Comparison of ENCODE assay signal across 8 cellular contexts in genomic region chr12:53626702-53627169, GRCh38. TPM values are rescaled to one million over a fixed set of nuclear protein-coding genes. Genes with fewer than 3 reads are reported as not detected.
DNase-seq lines count a peak whose midpoint lies in the region; ATAC-seq, FAIRE-seq and TF ChIP-seq lines count a peak whose summit lies in the region.

No MANE protein-coding gene starts in this region.

- TF ChIP-seq POLR2A in Peyer's patch (IDR thresholded peaks at IDR 0.05) = no peak

- DNase-seq in Peyer's patch (no peak), fibroblast of mammary gland (ENCODE audit: low read depth) (no peak), small intestine (no peak), NCI-H1417 (lab: John Stamatoyannopoulos, UW) (no peak), SHP77 (lab: John Stamatoyannopoulos, UW) (no peak)

- peak overlapping the region; percentile 78 for H3K27ac ChIP-seq in C4-2B
- H3K27ac ChIP-seq in Peyer's patch = peak overlapping the region; percentile 82 to 96 (median 89)
- peak overlapping the region in 1 of 2 donors; percentile 96 for H3K27ac ChIP-seq in small intestine (ENCODE audit: low read depth in 1 of 2, low read length in 1 of 2)

- H3K4me3 ChIP-seq in Peyer's patch = peak overlapping the region; percentile 53 to 88 (median 62)
- H3K4me3 ChIP-seq in fibroblast of mammary gland (ENCODE audit: control insufficient read depth, low read depth, low read length) = peak overlapping the region; percentile 92
- peak overlapping the region; percentile 32 to 64 for H3K4me3 ChIP-seq in small intestine (ENCODE audit: low read depth in 1 of 2, low read length in 2 of 2)

- H3K36me3 ChIP-seq in Peyer's patch = no peaks in the 10 kb centered on the region
- H3K36me3 ChIP-seq in small intestine (ENCODE audit: control insufficient read depth in 2 of 2, insufficient read depth in 2 of 2, low read length in 2 of 2) = no peaks in the 10 kb centered on the region

- H3K27me3 ChIP-seq in Peyer's patch (no peaks in the 10 kb centered on the region), small intestine (ENCODE audit: control insufficient read depth in 2 of 2, insufficient read depth in 2 of 2, low read length in 2 of 2) (no peaks in the 10 kb centered on the region)

- 20 to 24% (median 24%) methylated on average over 6 of the region's 6 CpGs for WGBS in small intestine, 3 donors

- H3K9me3 ChIP-seq in Peyer's patch = no peaks in the 10 kb centered on the region
- H3K9me3 ChIP-seq in small intestine (ENCODE audit: control insufficient read depth, low read depth) = no peaks in the 10 kb centered on the region

- H3K4me1 ChIP-seq in Peyer's patch (peaks cover 0 to 21% (median 4%) of the 10 kb centered on the region in 4 donors), small intestine (ENCODE audit: control insufficient read depth in 2 of 2, insufficient read depth in 1 of 2, low read depth in 1 of 2, low read length in 1 of 2) (peaks cover 0 to 2% of the 10 kb centered on the region in 2 donors)

- no peak for FAIRE-seq in small intestine (lab: Jason Lieb, UNC)

- no peak for TF ChIP-seq CTCF in C4-2B (conservative IDR thresholded peaks at IDR 0.05)
- TF ChIP-seq CTCF in Peyer's patch (IDR thresholded peaks at IDR 0.05) = no peak
- no peak for TF ChIP-seq CTCF in fibroblast of mammary gland (conservative IDR thresholded peaks at IDR 0.05; ENCODE audit: control insufficient read depth, insufficient read depth, low read depth, low read length)

- peak; percentile 11 for ATAC-seq in GM19372 (IDR thresholded peaks at IDR 0.05; ENCODE audit: low read depth, unreplicated experiment)
- ATAC-seq in GM21529 (IDR thresholded peaks at IDR 0.05; ENCODE audit: unreplicated experiment) = no peak

RNA-seq across cellular contexts. Expression of gene ATF7, which starts 0.6 kb away (rescaled TPM):
- total RNA-seq in Peyer's patch = 10 to 100 TPM; 25.6 to 38.0 (median 29.8) TPM
- 10 to 100 TPM in 2 of 3 donors, 1 to 10 TPM in 1; 8.6 to 15.8 (median 13.2) TPM for polyA plus RNA-seq in small intestine

RNA-seq across cellular contexts. Expression of gene ATP5MC2, which starts 49.1 kb away (rescaled TPM):
- total RNA-seq in Peyer's patch = 100 to 1,000 TPM; 118 to 246 (median 203) TPM
- polyA plus RNA-seq in small intestine = 100 to 1,000 TPM; 433 to 621 (median 517) TPM
